ENCODE assay signal across 24 cellular contexts in genomic region chr4:77190053-77190452, GRCh38. TPM values are rescaled to one million over a fixed set of nuclear protein-coding genes. Genes with fewer than 3 reads are reported as not detected.
A peak's percentile ranks its signal among the peaks of the same experiment; 100 is the strongest.
DNase-seq lines count a peak whose midpoint lies in the region; ATAC-seq, FAIRE-seq and TF ChIP-seq lines count a peak whose summit lies in the region.
"Had no signal": no experiment of that assay in that cellular context is flagged by ENCODE, and none has a peak within 500 bp of the region (broad histone marks: within the 10 kb centered on the region; RNA-seq: fewer than 3 reads in every experiment).

No MANE protein-coding gene starts in this region.

- POLR2A ChIA-PET in K562 (lab: Yijun Ruan, JAX), result interaction anchor here (0.6 to 1.5 kb wide), 2 partner anchors 12 to 16 kb away, joined by 3 to 5 read pairs; no protein-coding TSS in a partner anchor

- intact Hi-C loops in K562 (cut with micrococcal nuclease), result no loop called here
- intact Hi-C loops in vagina (cut with DNase I), result no loop called here

- H3K9me3 ChIP-seq in K562 (replicated peaks; ENCODE audit: control insufficient read depth, insufficient read depth, low read depth, low read length) (no peaks in the 10 kb centered on the region), neural progenitor cell (ENCODE audit: low read depth) (no peaks in the 10 kb centered on the region), vagina (no peaks in the 10 kb centered on the region)
- H3K9me3 ChIP-seq: colonic mucosa, right atrium auricular region, SJSA1, suprapubic skin had no signal

- no peak overlapping the region for H2AFZ ChIP-seq in K562 (ENCODE audit: low read depth, low read length)
- H2AFZ ChIP-seq in neural progenitor cell (replicated peaks), result no peak overlapping the region
- H2AFZ ChIP-seq: GM23248 had no signal

- H3K4me3 Mint-ChIP-seq in neural progenitor cell, result no peak overlapping the region
- H3K4me3 Mint-ChIP-seq: brain, naive B cell, T-helper 17 cell had no signal

- no peak for FAIRE-seq in K562 (lab: Jason Lieb, UNC)
- FAIRE-seq: GM12891 had no signal

- H3K36me3 Mint-ChIP-seq in neural progenitor cell, result peaks cover 2% of the 10 kb centered on the region
- H3K36me3 Mint-ChIP-seq: brain, naive B cell had no signal

- no peak for TF ChIP-seq POLR2A in K562 (conservative IDR thresholded peaks at IDR 0.05)
- TF ChIP-seq POLR2A in vagina (IDR thresholded peaks at IDR 0.05), result no peak

- DNase-seq in AG20443 (ENCODE audit: low spot score) (peak; percentile 26), HS-27A (ENCODE audit: low read depth) (peak; percentile 23), K562 (ENCODE audit: extremely low read depth in 1 of 4, low spot score in 3 of 4) (no peak), iris pigment epithelial cell (ENCODE audit: low read depth) (peak; percentile 7), neural progenitor cell (ENCODE audit: low spot score) (no peak), vagina (ENCODE audit: extremely low spot score in 2 of 2) (no peak), NCI-H2227 treated with DMSO at 0.1 percent for 48 hours (lab: John Stamatoyannopoulos, UW) (no peak), middle frontal gyrus (ENCODE audit: extremely low spot score, low spot score) (no peak)
- DNase-seq: activated CD8-positive, alpha-beta memory T cell treated with anti-CD3 and anti-CD28 coated beads, Interleukin-2, amount 50 U/mL, for 4 hours; C1 segment of cervical spinal cord; colonic mucosa; GM23248; MM.1S; naive B cell; NCI-H1694; NCI-H82; OCI-M1; T-helper 17 cell had no signal

- H3F3A ChIP-seq in neural progenitor cell (ENCODE audit: low read depth), result peaks cover 25% of the 10 kb centered on the region

- peak in 1 of 2 experiments; percentile 22; a peak in 1 of 4 replicates for TF ChIP-seq RAD21 in K562 (CRISPR knock-in tag; conservative IDR thresholded peaks at IDR 0.05 in 1 of 2, IDR thresholded peaks at IDR 0.05 in 1 of 2)

- no TSS peak for BruUV-seq in K562 (replicated peaks; lab: Mats Ljungman, UMichigan)

- in situ Hi-C loops in K562 (cut with MboI), result no loop called here

- 5% methylated on average over 1 of the region's 1 CpG for WGBS in K562 (ENCODE audit: insufficient coverage, low coverage, missing lambda C conversion rate)

- no peaks in the 10 kb centered on the region for H3K4me1 ChIP-seq in K562 (replicated peaks in 1 of 2; ENCODE audit: control insufficient read depth in 2 of 2, insufficient read depth in 2 of 2, low read length in 2 of 2)
- peaks cover 40% of the 10 kb centered on the region for H3K4me1 ChIP-seq in neural progenitor cell
- no peaks in the 10 kb centered on the region for H3K4me1 ChIP-seq in vagina
- H3K4me1 ChIP-seq: colonic mucosa, SJSA1, suprapubic skin had no signal

- no peak overlapping the region for H3K27ac ChIP-seq in K562 (ENCODE audit: extremely low read depth, low read depth, low read length)
- H3K27ac ChIP-seq in neural progenitor cell, result no peak overlapping the region
- no peak overlapping the region for H3K27ac ChIP-seq in vagina
- H3K27ac ChIP-seq: colonic mucosa, GM23248, right atrium auricular region, SJSA1, suprapubic skin, VCaP had no signal

- H3K36me3 ChIP-seq in K562 (ENCODE audit: control insufficient read depth, insufficient read depth, low read length) (no peaks in the 10 kb centered on the region), neural progenitor cell (no peaks in the 10 kb centered on the region), vagina (no peaks in the 10 kb centered on the region)
- H3K36me3 ChIP-seq: colonic mucosa, right atrium auricular region, SJSA1, suprapubic skin had no signal

- H3K27me3 ChIP-seq in K562 (ENCODE audit: control insufficient read depth in 2 of 2, insufficient read depth in 2 of 2, low read length in 2 of 2), result peaks cover 7 to 20% of the 10 kb centered on the region in 2 experiments
- peaks cover 15% of the 10 kb centered on the region for H3K27me3 ChIP-seq in neural progenitor cell
- H3K27me3 ChIP-seq in vagina, result no peaks in the 10 kb centered on the region
- H3K27me3 ChIP-seq: colonic mucosa, right atrium auricular region, suprapubic skin had no signal

- peak; percentile 53; the same call in 2 of the 3 replicates for ATAC-seq in K562
- ATAC-seq: T-helper 17 cell had no signal

- H3K79me2 ChIP-seq in K562 (ENCODE audit: control insufficient read depth, insufficient read depth, low read length), result no peaks in the 10 kb centered on the region
- H3K79me2 ChIP-seq in neural progenitor cell (ENCODE audit: low read depth), result no peaks in the 10 kb centered on the region

- TF ChIP-seq EP300 in K562 (IDR thresholded peaks at IDR 0.05; ENCODE audit: low read length), result no peak

- H3K9ac ChIP-seq in K562 (ENCODE audit: insufficient read depth in 1 of 2, low read depth in 2 of 2, low read length in 2 of 2), result no peak overlapping the region
- no peak overlapping the region for H3K9ac ChIP-seq in neural progenitor cell
- H3K9ac ChIP-seq: GM23248 had no signal

- H3K4me3 ChIP-seq in K562, result no peak overlapping the region
- no peak overlapping the region for H3K4me3 ChIP-seq in neural progenitor cell
- H3K4me3 ChIP-seq in vagina, result no peak overlapping the region
- H3K4me3 ChIP-seq: colonic mucosa, GM23248, right atrium auricular region, SJSA1, suprapubic skin had no signal

- TF ChIP-seq CTCF in K562 (IDR thresholded peaks at IDR 0.05 in 2 of 3, conservative IDR thresholded peaks at IDR 0.05 in 1 of 3; ENCODE audit: insufficient read depth in 2 of 3, low read depth in 1 of 3, low read length in 3 of 3) (peak in 2 of 3 experiments; percentile 33 to 42; a peak in 4 of 6 replicates), neural progenitor cell (IDR thresholded peaks at IDR 0.05) (no peak), vagina (IDR thresholded peaks at IDR 0.05) (no peak)

- H3K4me2 ChIP-seq in K562 (ENCODE audit: insufficient read depth, low read length) (no peak overlapping the region), neural progenitor cell (no peak overlapping the region)

- H3K27me3 Mint-ChIP-seq in neural progenitor cell (ENCODE audit: insufficient read depth, low read depth), result peaks cover 3% of the 10 kb centered on the region
- H3K27me3 Mint-ChIP-seq: naive B cell had no signal

- H3K27ac Mint-ChIP-seq in neural progenitor cell, result no peak overlapping the region
- H3K27ac Mint-ChIP-seq: T-helper 17 cell had no signal

- peaks cover 44% of the 10 kb centered on the region for H3K4me1 Mint-ChIP-seq in neural progenitor cell

- CTCF ChIA-PET in K562 (lab: Yijun Ruan, JAX; ENCODE audit: low intra/inter-chr PET ratio), result no interaction called here

- no peaks in the 10 kb centered on the region for H4K20me1 ChIP-seq in K562 (replicated peaks; ENCODE audit: control insufficient read depth, insufficient read depth, low read length)
- no peaks in the 10 kb centered on the region for H4K20me1 ChIP-seq in neural progenitor cell (ENCODE audit: low read depth)

- H3K9me3 Mint-ChIP-seq in neural progenitor cell, result peaks cover 7% of the 10 kb centered on the region
- H3K9me3 Mint-ChIP-seq: naive B cell had no signal

- no peaks in the 10 kb centered on the region for H3K9me1 ChIP-seq in K562 (ENCODE audit: control insufficient read depth, insufficient read depth, low read length)

TF ChIP-seq in K562, 482 proteins besides CTCF, POLR2A, EP300 and RAD21:
- no peak for TF ChIP-seq CREB3L1 (IDR thresholded peaks at IDR 0.05; ENCODE audit: borderline replicate concordance, low read depth)
- TF ChIP-seq NR2F6 (CRISPR knock-in tag; IDR thresholded peaks at IDR 0.05), result no peak
- TF ChIP-seq NBN (IDR thresholded peaks at IDR 0.05; ENCODE audit: low read depth), result no peak
- no peak for TF ChIP-seq LEF1 (IDR thresholded peaks at IDR 0.05)
- TF ChIP-seq EP400 (IDR thresholded peaks at IDR 0.05), result no peak
- no peak for TF ChIP-seq ETV5 (CRISPR knock-in tag; IDR thresholded peaks at IDR 0.05; ENCODE audit: low read depth)

RNA-seq across cellular contexts. Expression of gene CCNG2, which starts 33.0 kb away (rescaled TPM):
- total RNA-seq in K562 (2011; cell fraction: chromatin; rRNA removed; ENCODE audit: low replicate concordance), result 8.9 and 21.5 TPM in 2 replicates
- total RNA-seq in K562 (2011; cell fraction: nucleolus; rRNA removed), result 6.2 and 6.3 TPM in 2 replicates
- total RNA-seq in K562 (2011; cell fraction: nucleoplasm; rRNA removed), result 9.2 and 12.8 TPM in 2 replicates
- total RNA-seq in K562 (2014; rRNA removed), result 1.00 and 1.0 TPM in 2 replicates
- 2.9 and 3.6 TPM in 2 replicates for total RNA-seq in K562 (2014; rRNA removed; fragmentation: Illumina TruSeq; extraction: Trizol)
- 1.1 and 1.6 TPM in 2 replicates for total RNA-seq in K562 (2015; rRNA removed; fragmentation: Illumina TruSeq; extraction: Trizol)
- total RNA-seq in K562 (2021), result 3.9 and 5.8 TPM in 2 replicates
- polyA plus RNA-seq in K562 (2011; rRNA removed), result 6.6 and 7.8 TPM in 2 replicates
- polyA plus RNA-seq in K562 (2011; cell fraction: cytosol; rRNA removed), result 0.48 and 3.1 TPM in 2 replicates
- polyA plus RNA-seq in K562 (2011; cell fraction: nucleus; rRNA removed), result 5.6 and 16.1 TPM in 2 replicates
- polyA plus RNA-seq in K562 (2012), result 3.6 and 10.5 TPM in 2 replicates
- polyA plus RNA-seq in K562 (2014; fragmentation: Illumina TruSeq; extraction: Trizol), result 4.2 and 4.4 TPM in 2 replicates
- polyA plus RNA-seq in K562 (2014; fragmentation: Nextera tagmentation; extraction: Ambion mirVana), result 1 to 10 TPM in 1 of 2 experiments, under 1 TPM in 1; 0.49 to 1.5 TPM
- polyA plus RNA-seq in K562 (2014; rRNA removed), result 1.3 and 3.9 TPM in 2 replicates
- 3.4 and 5.7 TPM in 2 replicates for polyA minus RNA-seq in K562 (2011; rRNA and poly(A)+ RNA removed)
- 1.2 and 1.6 TPM in 2 replicates for polyA minus RNA-seq in K562 (2011; cell fraction: cytosol; rRNA and poly(A)+ RNA removed)
- 3.0 and 10.6 TPM in 2 replicates for polyA minus RNA-seq in K562 (2011; cell fraction: nucleus; rRNA and poly(A)+ RNA removed)
- total RNA-seq in neural progenitor cell (ENCODE audit: low replicate concordance), result 214 and 366 TPM in 2 replicates
- total RNA-seq in vagina, result 31.4 TPM

Comparison
In these comparisons a context has a peak if more than half of its experiments do, and no peak if none do; other contexts are left out.
1. DNase-seq: peak in AG20443 (single experiment), HS-27A (single experiment) and iris pigment epithelial cell (single experiment); none in K562 (0 of 4), neural progenitor cell (single experiment), vagina (0 of 2), NCI-H2227 treated with DMSO at 0.1 percent for 48 hours (single experiment) and middle frontal gyrus (single experiment).
2. CTCF ChIP-seq: peak in K562 (2 of 3); none in neural progenitor cell (single experiment) and vagina (0 of 3).